ENCODE assay signal across 20 cellular contexts in genomic region chr17:66755101-66755943, GRCh38.
A peak's percentile ranks its signal among the peaks of the same experiment; 100 is the strongest.
DNase-seq lines count a peak whose midpoint lies in the region; ATAC-seq and TF ChIP-seq lines count a peak whose summit lies in the region.
"Had no signal": no experiment of that assay in that cellular context is flagged by ENCODE, and none has a peak within 500 bp of the region (broad histone marks: within the 10 kb centered on the region; RNA-seq: fewer than 3 reads in every experiment).

No MANE protein-coding gene starts in this region.

- H3K9me3 Mint-ChIP-seq in WTC11 = peaks cover 13% of the 10 kb centered on the region
- no peaks in the 10 kb centered on the region for H3K9me3 Mint-ChIP-seq in stimulated activated naive CD8-positive, alpha-beta T cell treated with anti-CD3 and anti-CD28 coated beads, Interleukin-15, amount 100 ng/mL, for 72 hours
- H3K9me3 Mint-ChIP-seq: stimulated activated memory B cell treated with anti-CD40 and anti-IgM and Interleukin-4, amounts not matched to agents 10 μg/mL and 1 μg/mL and 100 μg/mL, for 72 hours; T-helper 2 cell treated with Interferon-gamma antibody and Interleukin-4, amounts not matched to agents 5 μg/mL and 100 μg/mL, for 36 hours had no signal

- POLR2A ChIA-PET in WTC11 (lab: Charles Lee) = no interaction called here
- POLR2A ChIA-PET in HEK293T (lab: Yijun Ruan, JAX) = no interaction called here

- no peak overlapping the region for H3K27ac Mint-ChIP-seq in WTC11
- peak overlapping the region in 1 of 2 donors; percentile 71 for H3K27ac Mint-ChIP-seq in stimulated activated naive CD8-positive, alpha-beta T cell treated with anti-CD3 and anti-CD28 coated beads, Interleukin-15, amount 100 ng/mL, for 72 hours
- H3K27ac Mint-ChIP-seq: naive B cell; stimulated activated memory B cell treated with anti-CD40 and anti-IgM and Interleukin-4, amounts not matched to agents 10 μg/mL and 1 μg/mL and 100 μg/mL, for 72 hours; T-helper 2 cell treated with Interferon-gamma antibody and Interleukin-4, amounts not matched to agents 5 μg/mL and 100 μg/mL, for 36 hours had no signal

- no peak overlapping the region for H3K27ac ChIP-seq in Peyer's patch
- H3K27ac ChIP-seq: brain microvascular endothelial cell, gastrocnemius medialis had no signal

- TF ChIP-seq POLR2A in Peyer's patch (IDR thresholded peaks at IDR 0.05) = no peak

- H3K36me3 ChIP-seq in Peyer's patch = peaks cover 0 to 14% (median 0%) of the 10 kb centered on the region in 3 donors
- H3K36me3 ChIP-seq: BE2C, gastrocnemius medialis had no signal

- peaks cover 4% of the 10 kb centered on the region; the same call in 1 of the 2 replicates for H3K36me3 Mint-ChIP-seq in WTC11
- H3K36me3 Mint-ChIP-seq: stimulated activated memory B cell treated with anti-CD40 and anti-IgM and Interleukin-4, amounts not matched to agents 10 μg/mL and 1 μg/mL and 100 μg/mL, for 72 hours had no signal

- H3K4me3 ChIP-seq in Peyer's patch = no peak overlapping the region
- H3K4me3 ChIP-seq: gastrocnemius medialis had no signal

- no peak for ATAC-seq in HG02885 (IDR thresholded peaks at IDR 0.05; ENCODE audit: poor library complexity, unreplicated experiment)
- no peak for ATAC-seq in WTC11
- no peak for ATAC-seq in stimulated activated naive CD8-positive, alpha-beta T cell treated with anti-CD3 and anti-CD28 coated beads, Interleukin-15, amount 100 ng/mL, for 72 hours
- ATAC-seq: gastrocnemius medialis; stimulated activated memory B cell treated with anti-CD40 and anti-IgM and Interleukin-4, amounts not matched to agents 10 μg/mL and 1 μg/mL and 100 μg/mL, for 72 hours had no signal

- no peaks in the 10 kb centered on the region for H3K27me3 Mint-ChIP-seq in WTC11 (ENCODE audit: low read depth)
- H3K27me3 Mint-ChIP-seq in stimulated activated naive CD8-positive, alpha-beta T cell treated with anti-CD3 and anti-CD28 coated beads, Interleukin-15, amount 100 ng/mL, for 72 hours = no peaks in the 10 kb centered on the region
- H3K27me3 Mint-ChIP-seq: naive B cell had no signal

- DNase-seq in DMS79 treated with DMSO at 0.1 percent for 48 hours (lab: John Stamatoyannopoulos, UW) (peak; percentile 71), NCI-H187 treated with DMSO at 0.1 percent for 48 hours (lab: John Stamatoyannopoulos, UW) (peak; percentile 60), Peyer's patch (peak in 2 of 3 donors; percentile 49 to 64), mesenteric fat pad (ENCODE audit: low spot score) (peak; percentile 86), WTC11 (ENCODE audit: low spot score) (no peak), HEK293T (ENCODE audit: extremely low spot score) (no peak)
- DNase-seq in stimulated activated naive CD8-positive, alpha-beta T cell treated with anti-CD3 and anti-CD28 coated beads, Interleukin-15, amount 100 ng/mL, for 72 hours = no peak
- DNase-seq: activated gamma-delta T cell treated with Interleukin-2 at 50 U/mL for 16 hours; BE2C; brain microvascular endothelial cell; effector CD8-positive, alpha-beta T cell; EL; gastrocnemius medialis; islet precursor cell; naive B cell; NCI-H446 treated with DMSO at 0.1 percent for 48 hours; stimulated activated CD4-positive, alpha-beta T cell treated with anti-CD3 and anti-CD28 coated beads, Interleukin-4, amount 100 ng/mL, for 1 hour had no signal

- peaks cover 6% of the 10 kb centered on the region for H3K4me1 Mint-ChIP-seq in WTC11
- no peaks in the 10 kb centered on the region for H3K4me1 Mint-ChIP-seq in stimulated activated naive CD8-positive, alpha-beta T cell treated with anti-CD3 and anti-CD28 coated beads, Interleukin-15, amount 100 ng/mL, for 72 hours
- H3K4me1 Mint-ChIP-seq: naive B cell; stimulated activated memory B cell treated with anti-CD40 and anti-IgM and Interleukin-4, amounts not matched to agents 10 μg/mL and 1 μg/mL and 100 μg/mL, for 72 hours had no signal

- TF ChIP-seq CTCF in Peyer's patch (IDR thresholded peaks at IDR 0.05) (no peak), WTC11 (IDR thresholded peaks at IDR 0.05) (no peak)

- no peaks in the 10 kb centered on the region for H3K27me3 ChIP-seq in Peyer's patch
- H3K27me3 ChIP-seq: BE2C, brain microvascular endothelial cell, gastrocnemius medialis had no signal

- CTCF ChIA-PET in WTC11 (lab: Charles Lee) (no interaction called here), HEK293T (lab: Yijun Ruan, JAX) (no interaction called here)

- no peaks in the 10 kb centered on the region for H3K4me1 ChIP-seq in Peyer's patch
- H3K4me1 ChIP-seq: BE2C, gastrocnemius medialis had no signal

- H3K9me3 ChIP-seq in Peyer's patch = no peaks in the 10 kb centered on the region
- H3K9me3 ChIP-seq: BE2C, gastrocnemius medialis had no signal

- H3K4me3 Mint-ChIP-seq in WTC11 = no peak overlapping the region
- no peak overlapping the region for H3K4me3 Mint-ChIP-seq in stimulated activated naive CD8-positive, alpha-beta T cell treated with anti-CD3 and anti-CD28 coated beads, Interleukin-15, amount 100 ng/mL, for 72 hours
- H3K4me3 Mint-ChIP-seq: naive B cell; stimulated activated memory B cell treated with anti-CD40 and anti-IgM and Interleukin-4, amounts not matched to agents 10 μg/mL and 1 μg/mL and 100 μg/mL, for 72 hours; T-helper 2 cell treated with Interferon-gamma antibody and Interleukin-4, amounts not matched to agents 5 μg/mL and 100 μg/mL, for 36 hours had no signal

TF ChIP-seq in WTC11, 78 proteins besides CTCF, POLR2A, EP300 and RAD21 (continues in another document):
- TF ChIP-seq CDX4 (CRISPR knock-in tag; IDR thresholded peaks at IDR 0.05; ENCODE audit: borderline replicate concordance) (no peak), KAT7 (CRISPR knock-in tag; IDR thresholded peaks at IDR 0.05; ENCODE audit: borderline replicate concordance) (no peak), E2F1 (CRISPR knock-in tag; IDR thresholded peaks at IDR 0.05) (no peak), IRF1 (CRISPR knock-in tag; IDR thresholded peaks at IDR 0.05) (no peak), NR1H2 (CRISPR knock-in tag; IDR thresholded peaks at IDR 0.05) (no peak)

TF ChIP-seq in HEK293T, 16 proteins besides CTCF, POLR2A, EP300 and RAD21:
- no peak for TF ChIP-seq TARDBP (IDR thresholded peaks at IDR 0.05)
- no peak for TF ChIP-seq ARNT (IDR thresholded peaks at IDR 0.05)
- no peak for TF ChIP-seq ZNF384 (IDR thresholded peaks at IDR 0.05)
- TF ChIP-seq HDGF (IDR thresholded peaks at IDR 0.05; ENCODE audit: borderline replicate concordance) = no peak
- no peak for TF ChIP-seq BHLHE40 (IDR thresholded peaks at IDR 0.05; ENCODE audit: borderline replicate concordance)
- TF ChIP-seq SUZ12 (IDR thresholded peaks at IDR 0.05) = no peak
- TF ChIP-seq FOXM1 (IDR thresholded peaks at IDR 0.05; ENCODE audit: borderline replicate concordance) = no peak
- no peak for TF ChIP-seq PKNOX1 (IDR thresholded peaks at IDR 0.05)
- TF ChIP-seq ELF4 (IDR thresholded peaks at IDR 0.05) = no peak
- TF ChIP-seq LEF1 (IDR thresholded peaks at IDR 0.05; ENCODE audit: borderline replicate concordance) = no peak
- TF ChIP-seq FOXK2 (IDR thresholded peaks at IDR 0.05) = no peak
- TF ChIP-seq CTBP1 (IDR thresholded peaks at IDR 0.05; ENCODE audit: borderline replicate concordance) = no peak
- TF ChIP-seq L3MBTL2 (conservative IDR thresholded peaks at IDR 0.05) = no peak
- TF ChIP-seq SP1 (IDR thresholded peaks at IDR 0.05) = no peak
- TF ChIP-seq FOXA1 (IDR thresholded peaks at IDR 0.05) = no peak
- TF ChIP-seq NFRKB (IDR thresholded peaks at IDR 0.05) = no peak
TF ChIP-seq in HEK293T: peak in this region for 0.

Comparison
In these comparisons a context has a peak if more than half of its experiments do, and no peak if none do; other contexts are left out.
1. DNase-seq: peak in DMS79 treated with DMSO at 0.1 percent for 48 hours (single experiment), NCI-H187 treated with DMSO at 0.1 percent for 48 hours (single experiment), Peyer's patch (2 of 3) and mesenteric fat pad (single experiment); none in WTC11 (single experiment), HEK293T (single experiment) and stimulated activated naive CD8-positive, alpha-beta T cell treated with anti-CD3 and anti-CD28 coated beads, Interleukin-15, amount 100 ng/mL, for 72 hours (0 of 2).